ENCODE assay signal across 9 cellular contexts in genomic region chr22:32202539-32203180, GRCh38. TPM values are rescaled to one million over a fixed set of nuclear protein-coding genes. Genes with fewer than 3 reads are reported as not detected.
DNase-seq lines count a peak whose midpoint lies in the region; ATAC-seq and TF ChIP-seq lines count a peak whose summit lies in the region.
"Had no signal": no experiment of that assay in that cellular context is flagged by ENCODE, and none has a peak within 500 bp of the region (broad histone marks: within the 10 kb centered on the region; RNA-seq: fewer than 3 reads in every experiment).

No MANE protein-coding gene starts in this region.

- no peak overlapping the region for H3K27ac ChIP-seq in cardiac muscle cell
- no peak overlapping the region for H3K27ac ChIP-seq in tibial artery

- H3K27me3 ChIP-seq in BJ (ENCODE audit: control insufficient read depth, insufficient read depth, low read length) (peaks cover 11% of the 10 kb centered on the region), cardiac muscle cell (peaks cover 36% of the 10 kb centered on the region), tibial artery (peaks cover 0 to 63% of the 10 kb centered on the region in 2 donors)

- no peak overlapping the region for H3K4me3 ChIP-seq in BJ (ENCODE audit: low read depth, low read length)
- peak overlapping the region; percentile 34 for H3K4me3 ChIP-seq in cardiac muscle cell
- H3K4me3 ChIP-seq in tibial artery = no peak overlapping the region

- POLR2A ChIA-PET in BJ (lab: Charles Lee) = no interaction called here

- H3K27me3 Mint-ChIP-seq in activated naive CD4-positive, alpha-beta T cell treated with anti-CD3 and anti-CD28 coated beads, Interleukin-2, amount 10 ng/mL, durations not matched to agents 7 days and 5 days = peaks cover 66% of the 10 kb centered on the region

- no peak overlapping the region for H3K27ac Mint-ChIP-seq in activated naive CD4-positive, alpha-beta T cell treated with anti-CD3 and anti-CD28 coated beads, Interleukin-2, amount 10 ng/mL, durations not matched to agents 7 days and 5 days

- H3K36me3 ChIP-seq in BJ (ENCODE audit: control insufficient read depth, insufficient read depth, low read length) (no peaks in the 10 kb centered on the region), cardiac muscle cell (no peaks in the 10 kb centered on the region), tibial artery (no peaks in the 10 kb centered on the region)

- intact Hi-C loops in tibial artery (cut with DNase I; ENCODE audit: low total_unique reads) = no loop called here

- no peaks in the 10 kb centered on the region for H3K36me3 Mint-ChIP-seq in activated naive CD4-positive, alpha-beta T cell treated with anti-CD3 and anti-CD28 coated beads, Interleukin-2, amount 10 ng/mL, durations not matched to agents 7 days and 5 days

- CTCF ChIA-PET in BJ (lab: Yijun Ruan, JAX) = interaction anchor here (0.6 to 1.2 kb wide), 2 partner anchors 63 to 1015 kb away, joined by 3 to 7 read pairs; no protein-coding TSS in a partner anchor
- CTCF ChIA-PET in activated naive CD4-positive, alpha-beta T cell treated with anti-CD3 and anti-CD28 coated beads, Interleukin-2, amount 10 ng/mL, durations not matched to agents 7 days and 5 days (lab: Charles Lee) = interaction anchor here (1.0 to 2.9 kb wide), 3 partner anchors 60 to 98 kb away, joined by 3 to 14 read pairs (median 3); no protein-coding TSS in a partner anchor

- in situ Hi-C loops in GM13976 (cut with MboI; ENCODE audit: low sequenced_read_pairs, unreplicated experiment) = no loop called here

- H3K9me3 Mint-ChIP-seq in activated naive CD4-positive, alpha-beta T cell treated with anti-CD3 and anti-CD28 coated beads, Interleukin-2, amount 10 ng/mL, durations not matched to agents 7 days and 5 days = no peaks in the 10 kb centered on the region

- H3K4me1 Mint-ChIP-seq in activated naive CD4-positive, alpha-beta T cell treated with anti-CD3 and anti-CD28 coated beads, Interleukin-2, amount 10 ng/mL, durations not matched to agents 7 days and 5 days = peaks cover 62% of the 10 kb centered on the region

- no peak for DNase-seq in BJ (ENCODE audit: low read depth)
- peak; percentile 58 for DNase-seq in GM13976 (ENCODE audit: low spot score)
- DNase-seq in NCI-H510A treated with DMSO at 0.1 percent for 48 hours (lab: John Stamatoyannopoulos, UW) = peak; percentile 53
- DNase-seq in activated naive CD4-positive, alpha-beta T cell treated with anti-CD3 and anti-CD28 coated beads, Interleukin-2, amount 10 ng/mL, durations not matched to agents 7 days and 5 days = peak; percentile 55
- DNase-seq in cardiac muscle cell (ENCODE audit: low read depth in 1 of 2, low spot score in 1 of 2) = peak; percentile 40 to 78
- DNase-seq in renal cortical epithelial cell (ENCODE audit: low read depth) = peak; percentile 67
- DNase-seq in tibial artery = no peak

- no peaks in the 10 kb centered on the region for H3K9me3 ChIP-seq in cardiac muscle cell (ENCODE audit: low read depth)
- H3K9me3 ChIP-seq in tibial artery = no peaks in the 10 kb centered on the region

- ATAC-seq in HG03159 (IDR thresholded peaks at IDR 0.05; ENCODE audit: unreplicated experiment) = no peak

- H3K4me1 ChIP-seq in cardiac muscle cell (ENCODE audit: low read depth) (no peaks in the 10 kb centered on the region), tibial artery (peaks cover 0 to 23% (median 2%) of the 10 kb centered on the region in 4 donors)

- TF ChIP-seq CTCF in BJ (IDR thresholded peaks at IDR 0.05; ENCODE audit: insufficient read depth, low read depth, low read length) (peak; percentile 51), GM13976 (IDR thresholded peaks at IDR 0.05; ENCODE audit: borderline replicate concordance, control extremely low read depth, extremely low read depth, insufficient read depth, missing control alignments) (peak; percentile 7), cardiac muscle cell (IDR thresholded peaks at IDR 0.05; ENCODE audit: low read depth, low read length) (peak; percentile 42), tibial artery (IDR thresholded peaks at IDR 0.05) (peak in 1 of 2 experiments; percentile 21)

- peak overlapping the region; percentile 63 for H3K4me3 Mint-ChIP-seq in activated naive CD4-positive, alpha-beta T cell treated with anti-CD3 and anti-CD28 coated beads, Interleukin-2, amount 10 ng/mL, durations not matched to agents 7 days and 5 days

RNA-seq across cellular contexts. Expression of gene RFPL2, which starts 2.2 kb away (rescaled TPM):
- polyA plus RNA-seq in BJ (2011; rRNA removed) = not detected in 2 replicates
- not detected in 2 replicates for polyA minus RNA-seq in BJ (2011; rRNA and poly(A)+ RNA removed)
- total RNA-seq in cardiac muscle cell = 0.25 and 0.51 TPM in 2 replicates
- polyA plus RNA-seq in cardiac muscle cell = 0.19 and 0.40 TPM in 2 replicates
- total RNA-seq in renal cortical epithelial cell = 0.10 TPM in 1 of 2 replicates, not detected in the other
- total RNA-seq: pulmonary artery endothelial cell had no signal

RNA-seq across cellular contexts. Expression of gene C22orf42, which starts 43.6 kb away (rescaled TPM):
- polyA plus RNA-seq in BJ (2011; rRNA removed) (not detected in 2 replicates), cardiac muscle cell (not detected in 2 replicates)
- not detected in 2 replicates for polyA minus RNA-seq in BJ (2011; rRNA and poly(A)+ RNA removed)
- total RNA-seq in cardiac muscle cell (not detected in 2 replicates), renal cortical epithelial cell (not detected in 2 replicates)
- total RNA-seq: pulmonary artery endothelial cell had no signal

RNA-seq across cellular contexts. Expression of gene SLC5A4, which starts 52.5 kb away (rescaled TPM):
- not detected in 2 replicates for polyA plus RNA-seq in BJ (2011; rRNA removed)
- polyA minus RNA-seq in BJ (2011; rRNA and poly(A)+ RNA removed) = not detected in 2 replicates
- not detected in 2 replicates for total RNA-seq in cardiac muscle cell
- not detected in 2 replicates for polyA plus RNA-seq in cardiac muscle cell
- 0.69 TPM in 1 of 2 replicates, not detected in the other for total RNA-seq in renal cortical epithelial cell

Comparison
In these comparisons a context has a peak if more than half of its experiments do, and no peak if none do; other contexts are left out.
1. DNase-seq: peak in GM13976 (single experiment), NCI-H510A treated with DMSO at 0.1 percent for 48 hours (single experiment), activated naive CD4-positive, alpha-beta T cell treated with anti-CD3 and anti-CD28 coated beads, Interleukin-2, amount 10 ng/mL, durations not matched to agents 7 days and 5 days (single experiment), cardiac muscle cell (2 of 2) and renal cortical epithelial cell (single experiment); none in BJ (single experiment) and tibial artery (0 of 2).